Comparison of ENCODE assay signal across 24 cellular contexts in the genomic region with DNA sequence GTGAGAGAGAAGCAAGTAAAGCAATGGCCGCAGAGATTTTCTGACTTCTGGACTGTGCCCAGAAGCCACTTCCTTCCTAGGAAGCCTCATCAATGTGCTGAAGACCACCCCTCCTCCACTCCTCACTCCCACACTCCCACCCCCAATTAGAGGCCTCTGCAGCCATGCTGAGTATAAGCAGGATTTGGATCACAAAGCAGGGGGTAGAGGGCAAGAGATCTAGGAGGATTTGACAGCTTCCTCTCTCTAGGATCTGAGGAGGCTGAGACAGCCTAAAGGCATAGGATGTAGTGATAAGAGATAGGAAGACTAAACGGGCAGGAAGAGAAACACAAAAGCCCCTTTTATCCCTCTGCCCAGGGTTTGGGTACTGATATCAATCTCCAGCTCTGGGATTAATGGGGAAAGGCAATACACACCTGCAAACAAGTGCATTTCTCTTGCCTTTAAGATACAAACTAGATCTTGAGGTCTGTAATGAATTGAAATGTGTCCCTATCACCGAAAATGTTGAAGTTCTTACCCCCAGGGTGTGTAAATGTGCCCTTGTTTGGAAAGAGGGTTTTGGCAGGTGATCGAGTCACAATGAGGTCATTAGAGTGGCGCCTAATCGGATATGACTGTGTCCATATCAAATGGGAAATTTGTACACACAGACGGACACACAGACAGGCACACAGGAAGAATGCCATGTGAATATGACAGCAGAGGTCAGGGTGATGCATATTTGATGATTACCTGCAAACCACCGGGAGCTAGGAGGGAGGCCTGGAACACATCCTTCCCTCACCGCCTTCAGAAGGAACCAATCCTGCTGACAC. TPM values are rescaled to one million over a fixed set of nuclear protein-coding genes. Genes with fewer than 3 reads are reported as not detected.
A peak's percentile ranks its signal among the peaks of the same experiment; 100 is the strongest.
DNase-seq lines count a peak whose midpoint lies in the region; ATAC-seq and TF ChIP-seq lines count a peak whose summit lies in the region.
"Had no signal": no experiment of that assay in that cellular context is flagged by ENCODE, and none has a peak within 500 bp of the region (broad histone marks: within the 10 kb centered on the region; RNA-seq: fewer than 3 reads in every experiment).

No MANE protein-coding gene starts in this region.

- H3K27ac ChIP-seq in cardiac muscle cell: peak overlapping the region; percentile 90
- H3K27ac ChIP-seq in right atrium auricular region: no peak overlapping the region
- H3K27ac ChIP-seq in WERI-Rb-1: peak overlapping the region; percentile 1; the same call in 1 of the 2 replicates
- H3K27ac ChIP-seq: gastroesophageal sphincter, GM23248, right lobe of liver, upper lobe of left lung had no signal

- H3K9me3 ChIP-seq in cardiac muscle cell (ENCODE audit: low read depth) (no peaks in the 10 kb centered on the region), right atrium auricular region (no peaks in the 10 kb centered on the region), WERI-Rb-1 (ENCODE audit: severe bottlenecking) (no peaks in the 10 kb centered on the region)
- H3K9me3 ChIP-seq: gastroesophageal sphincter, right lobe of liver, upper lobe of left lung had no signal

- peaks cover 36% of the 10 kb centered on the region for H3K4me1 ChIP-seq in cardiac muscle cell (ENCODE audit: low read depth)
- H3K4me1 ChIP-seq in right atrium auricular region: no peaks in the 10 kb centered on the region
- H3K4me1 ChIP-seq: gastroesophageal sphincter, right lobe of liver, upper lobe of left lung had no signal

- H3K27me3 ChIP-seq in cardiac muscle cell: no peaks in the 10 kb centered on the region
- no peaks in the 10 kb centered on the region for H3K27me3 ChIP-seq in right atrium auricular region
- no peaks in the 10 kb centered on the region for H3K27me3 ChIP-seq in WERI-Rb-1 (ENCODE audit: insufficient read depth, low read depth, severe bottlenecking)
- H3K27me3 ChIP-seq: gastroesophageal sphincter, right lobe of liver, upper lobe of left lung had no signal

- no peak for ATAC-seq in GM19467 (IDR thresholded peaks at IDR 0.05; ENCODE audit: unreplicated experiment)
- ATAC-seq: gastroesophageal sphincter, left lobe of liver, right lobe of liver had no signal

- DNase-seq in cardiac muscle cell (ENCODE audit: low read depth in 1 of 2, low spot score in 1 of 2): no peak
- DNase-seq in right atrium auricular region (ENCODE audit: low spot score): no peak
- DNase-seq in WERI-Rb-1: peak; percentile 71
- peak; percentile 84 for DNase-seq in islet precursor cell
- DNase-seq in GM20000 (ENCODE audit: low spot score): no peak
- no peak for DNase-seq in RPMI8226
- DNase-seq in D341Med (ENCODE audit: low spot score): no peak
- DNase-seq: ACHN; activated CD4-positive, alpha-beta T cell treated with anti-CD3 and anti-CD28 coated beads for 48 hours; activated CD8-positive, alpha-beta memory T cell treated with anti-CD3 and anti-CD28 coated beads, Interleukin-2, amount 50 U/mL, for 48 hours; DMS53; GM23248; IMR-90; NCI-H1694 treated with DMSO at 0.1 percent for 48 hours; right lobe of liver; SHP77 treated with DMSO at 0.1 percent for 48 hours; stimulated activated naive CD4-positive, alpha-beta T cell treated with Interleukin-2 at 50 U/mL for 16 hours had no signal

- H3K4me3 ChIP-seq in cardiac muscle cell (no peak overlapping the region), right atrium auricular region (no peak overlapping the region), WERI-Rb-1 (ENCODE audit: low read depth, low read length) (no peak overlapping the region)
- H3K4me3 ChIP-seq: gastroesophageal sphincter, GM23248, right lobe of liver, upper lobe of left lung had no signal

- TF ChIP-seq CTCF in cardiac muscle cell (IDR thresholded peaks at IDR 0.05; ENCODE audit: low read depth, low read length) (no peak), right atrium auricular region (IDR thresholded peaks at IDR 0.05) (no peak), WERI-Rb-1 (IDR thresholded peaks at IDR 0.05; ENCODE audit: low read depth, low read length) (no peak), GM20000 (IDR thresholded peaks at IDR 0.05; ENCODE audit: extremely low read depth, missing control alignments) (no peak)

- no peaks in the 10 kb centered on the region for H3K36me3 ChIP-seq in cardiac muscle cell
- H3K36me3 ChIP-seq in right atrium auricular region: no peaks in the 10 kb centered on the region
- H3K36me3 ChIP-seq in WERI-Rb-1: no peaks in the 10 kb centered on the region; the same call in 1 of the 2 replicates
- H3K36me3 ChIP-seq: right lobe of liver, upper lobe of left lung had no signal

RNA-seq across cellular contexts. Expression of gene KCNV2, which starts 28.5 kb away (rescaled TPM):
- total RNA-seq in cardiac muscle cell (not detected in 2 replicates), right atrium auricular region (not detected)
- 0.49 and 0.81 TPM in 2 replicates for polyA plus RNA-seq in cardiac muscle cell
- total RNA-seq: epithelial cell of proximal tubule; gastroesophageal sphincter; GM23248; IMR-90; left lobe of liver; omental fat pad; right lobe of liver; T-helper 2 cell treated with Interferon-gamma antibody and Interleukin-4, amounts not matched to agents 100 ng/mL and 5 ng/mL, for 36 hours; upper lobe of left lung had no signal
- polyA plus RNA-seq: GM23248, IMR-90 had no signal

Comparison
In these comparisons a context has a peak if more than half of its experiments do, and no peak if none do; other contexts are left out.
1. H3K27ac ChIP-seq: peak in cardiac muscle cell (single experiment) and WERI-Rb-1 (single experiment); none in right atrium auricular region (0 of 2).
2. DNase-seq: peak in WERI-Rb-1 (single experiment) and islet precursor cell (single experiment); none in cardiac muscle cell (0 of 2), right atrium auricular region (single experiment), GM20000 (single experiment), RPMI8226 (single experiment) and D341Med (single experiment).